9 cellular contexts compared by ENCODE assay signal in genomic region chr2:159146930-159147666, GRCh38.
DNase-seq lines count a peak whose midpoint lies in the region; ATAC-seq, FAIRE-seq and TF ChIP-seq lines count a peak whose summit lies in the region.
"Had no signal": no experiment of that assay in that cellular context is flagged by ENCODE, and none has a peak within 500 bp of the region (broad histone marks: within the 10 kb centered on the region; RNA-seq: fewer than 3 reads in every experiment).

No MANE protein-coding gene starts in this region.

- H3F3A ChIP-seq in smooth muscle cell (ENCODE audit: low read depth), result peaks cover 8% of the 10 kb centered on the region

- WGBS in smooth muscle cell (ENCODE audit: low lambda C conversion rate), result 89% methylated on average over 14 of the region's 14 CpGs

- H3K9ac ChIP-seq in mucosa of stomach (ENCODE audit: low read length) (peak overlapping the region; percentile 40), smooth muscle cell (ENCODE audit: low read depth) (no peak overlapping the region)

- H3K4me3 ChIP-seq in bronchial epithelial cell (ENCODE audit: low read depth, low read length) (no peak overlapping the region), mucosa of stomach (ENCODE audit: low read length) (no peak overlapping the region), smooth muscle cell (no peak overlapping the region)

- H3K9me3 ChIP-seq in mucosa of stomach (ENCODE audit: control insufficient read depth, low read length) (no peaks in the 10 kb centered on the region), smooth muscle cell (replicated peaks; ENCODE audit: low read depth) (no peaks in the 10 kb centered on the region)

- no peak overlapping the region for H3K27ac ChIP-seq in smooth muscle cell (ENCODE audit: low read depth)

- H4K20me1 ChIP-seq in smooth muscle cell (ENCODE audit: low read depth), result no peaks in the 10 kb centered on the region

- no peak for TF ChIP-seq CTCF in bronchial epithelial cell (IDR thresholded peaks at IDR 0.05; ENCODE audit: insufficient read depth, low read length, severe bottlenecking)
- TF ChIP-seq CTCF in smooth muscle cell (IDR thresholded peaks at IDR 0.05; ENCODE audit: borderline replicate concordance, insufficient read depth, poor library complexity, severe bottlenecking), result no peak

- ATAC-seq in HG03565 (IDR thresholded peaks at IDR 0.05; ENCODE audit: unreplicated experiment), result no peak

- no peak overlapping the region for H3K4me2 ChIP-seq in smooth muscle cell

- peaks cover 8% of the 10 kb centered on the region for H3K36me3 ChIP-seq in bronchial epithelial cell (ENCODE audit: control insufficient read depth, insufficient read depth, low read length)
- H3K36me3 ChIP-seq in mucosa of stomach (ENCODE audit: control insufficient read depth, insufficient read depth, low read length), result no peaks in the 10 kb centered on the region
- no peaks in the 10 kb centered on the region for H3K36me3 ChIP-seq in smooth muscle cell (ENCODE audit: low read depth)

- peaks cover 33% of the 10 kb centered on the region for H3K79me2 ChIP-seq in smooth muscle cell (ENCODE audit: low read depth)

- no peak overlapping the region for H2AFZ ChIP-seq in smooth muscle cell (ENCODE audit: low read depth)

- H3K4me1 ChIP-seq in mucosa of stomach (ENCODE audit: control insufficient read depth, insufficient read depth, low read length), result peaks cover 37% of the 10 kb centered on the region
- peaks cover 19% of the 10 kb centered on the region for H3K4me1 ChIP-seq in smooth muscle cell (ENCODE audit: low read depth)

- FAIRE-seq in bronchial epithelial cell (lab: Jason Lieb, UNC), result no peak

- DNase-seq in CMK (ENCODE audit: low read depth) (peak; percentile 81), LHCN-M2 (ENCODE audit: low read depth) (peak; percentile 20), bronchial epithelial cell (ENCODE audit: low read depth) (peak; percentile 50), hippocampal formation (lab: John Stamatoyannopoulos, UW) (no peak), SIG-M5 treated with dmso at 0.1 percent for 504 hours (lab: John Stamatoyannopoulos, UW; ENCODE audit: unreplicated experiment) (no peak), smooth muscle cell (lab: John Stamatoyannopoulos, UW; ENCODE audit: unreplicated experiment) (no peak)
- DNase-seq: NCI-H774 had no signal

- H3K27me3 ChIP-seq in bronchial epithelial cell (ENCODE audit: control insufficient read depth, insufficient read depth, low read length) (no peaks in the 10 kb centered on the region), mucosa of stomach (ENCODE audit: control insufficient read depth, insufficient read depth, low read length) (no peaks in the 10 kb centered on the region), smooth muscle cell (ENCODE audit: low read depth) (no peaks in the 10 kb centered on the region)

Comparison
In these comparisons a context has a peak if more than half of its experiments do, and no peak if none do; other contexts are left out.
1. DNase-seq: peak in CMK (single experiment), LHCN-M2 (single experiment) and bronchial epithelial cell (single experiment); none in hippocampal formation (0 of 2), SIG-M5 treated with dmso at 0.1 percent for 504 hours (single experiment) and smooth muscle cell (single experiment).